In the genomic region with DNA sequence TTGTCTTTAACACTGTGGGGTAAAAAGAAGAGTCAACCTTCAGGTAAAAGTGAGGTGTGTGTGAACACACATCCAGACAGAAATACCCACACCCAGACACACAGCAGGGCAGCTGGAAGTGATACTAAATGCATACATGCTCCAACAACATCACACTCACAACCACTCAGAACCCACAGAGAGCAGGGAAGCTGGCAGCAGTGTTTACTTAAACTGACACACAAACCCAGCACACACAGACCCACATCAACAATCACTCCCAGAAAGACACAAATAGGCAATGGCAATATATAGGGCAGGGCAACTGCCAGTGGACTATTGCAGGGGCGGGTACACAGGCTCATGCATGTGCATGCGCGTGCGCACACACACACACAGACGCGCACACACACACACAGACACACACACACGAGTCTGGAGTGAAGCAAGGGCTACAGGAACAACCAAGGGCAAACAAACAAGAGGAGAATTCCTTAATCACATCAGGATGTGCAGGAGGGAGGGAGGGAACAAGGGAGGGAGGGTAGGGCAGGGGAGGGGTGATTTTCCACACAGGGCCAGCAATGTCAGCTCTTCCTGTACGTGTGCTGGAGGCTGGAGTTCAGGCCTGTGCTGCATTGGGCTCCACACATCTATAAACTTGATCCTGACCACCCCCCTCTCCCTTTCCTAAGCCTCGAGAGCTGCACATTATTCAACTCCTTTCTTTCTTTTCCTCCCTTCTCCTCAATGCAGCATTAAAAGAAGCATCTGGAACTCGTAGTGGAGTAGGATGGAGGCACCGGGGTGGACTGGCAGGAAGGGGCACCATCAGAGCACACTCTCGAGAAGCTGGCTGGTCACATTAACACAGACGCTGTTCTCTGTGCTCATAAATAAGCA, we compare ENCODE assay signal across 9 cellular contexts. TPM values are rescaled to one million over a fixed set of nuclear protein-coding genes. Genes with fewer than 3 reads are reported as not detected.
DNase-seq lines count a peak whose midpoint lies in the region; ATAC-seq lines count a peak whose summit lies in the region.
"Had no signal": no experiment of that assay in that cellular context is flagged by ENCODE, and none has a peak within 500 bp of the region (broad histone marks: within the 10 kb centered on the region; RNA-seq: fewer than 3 reads in every experiment).

No MANE protein-coding gene starts in this region.

- peaks cover 23% of the 10 kb centered on the region for H3K79me1 ChIP-seq in mesenchymal stem cell (replicated peaks; ENCODE audit: low read length, poor library complexity, severe bottlenecking)

- peak overlapping the region; percentile 87 to 88 for H3K18ac ChIP-seq in mesenchymal stem cell (ENCODE audit: low read depth in 1 of 2, low read length in 2 of 2)

- H3K27ac ChIP-seq in mesenchymal stem cell (ENCODE audit: low read length, poor library complexity, severe bottlenecking) (no peak overlapping the region), urinary bladder (ENCODE audit: low read depth) (peak overlapping the region; percentile 66)

- no peak overlapping the region for H2BK15ac ChIP-seq in mesenchymal stem cell (ENCODE audit: low read depth, poor library complexity, severe bottlenecking)

- CTCF ChIA-PET in activated CD8-positive, alpha-beta memory T cell treated with anti-CD3 and anti-CD28 coated beads, Interleukin-2, amount 10 ng/mL, durations not matched to agents 7 days and 5 days (lab: Charles Lee): interaction anchor here (0.9 to 12.2 kb wide), 5 partner anchors 17 to 160 kb away, joined by 3 to 198 read pairs (median 22); a partner anchor contains a TSS

- H3K4me1 ChIP-seq in mesenchymal stem cell (ENCODE audit: control insufficient read depth, insufficient read depth, low read depth, low read length): peaks cover 57% of the 10 kb centered on the region
- H3K4me1 ChIP-seq in urinary bladder (ENCODE audit: insufficient read depth): no peaks in the 10 kb centered on the region

- H3K36me3 Mint-ChIP-seq in activated CD8-positive, alpha-beta memory T cell treated with anti-CD3 and anti-CD28 coated beads, Interleukin-2, amount 10 ng/mL, durations not matched to agents 7 days and 5 days: peaks cover 14% of the 10 kb centered on the region

- H3K4me3 ChIP-seq in mesenchymal stem cell (ENCODE audit: insufficient read depth in 1 of 2, low read depth in 1 of 2, low read length in 2 of 2): peak overlapping the region in 1 of 2 experiments; percentile 4
- no peak overlapping the region for H3K4me3 ChIP-seq in urinary bladder (ENCODE audit: low read depth, low read length)

- peak overlapping the region; percentile 98 for H2BK12ac ChIP-seq in mesenchymal stem cell (ENCODE audit: low read length in 2 of 2)

- H2AK5ac ChIP-seq in mesenchymal stem cell (ENCODE audit: low read length, severe bottlenecking): peak overlapping the region; percentile 16

- H2BK5ac ChIP-seq in mesenchymal stem cell (ENCODE audit: low read depth, low read length, poor library complexity, severe bottlenecking): no peak overlapping the region

- H4K8ac ChIP-seq in mesenchymal stem cell (ENCODE audit: low read length): peak overlapping the region; percentile 56

- H3K4ac ChIP-seq in mesenchymal stem cell (ENCODE audit: low read depth in 1 of 2, low read length in 2 of 2): peak overlapping the region; percentile 83 to 90

- H4K91ac ChIP-seq in mesenchymal stem cell (ENCODE audit: low read length): peak overlapping the region; percentile 85

- peak overlapping the region; percentile 77 for H2BK120ac ChIP-seq in mesenchymal stem cell (ENCODE audit: low read depth, low read length)

- H3K9ac ChIP-seq in mesenchymal stem cell (ENCODE audit: low read length): peak overlapping the region; percentile 52

- no peak overlapping the region for H3K4me2 ChIP-seq in mesenchymal stem cell (ENCODE audit: low read length, poor library complexity, severe bottlenecking)

- no peak overlapping the region for H3K23ac ChIP-seq in mesenchymal stem cell (ENCODE audit: low read length in 2 of 2)

- DNase-seq in activated CD8-positive, alpha-beta memory T cell treated with anti-CD3 and anti-CD28 coated beads, Interleukin-2, amount 10 ng/mL, durations not matched to agents 7 days and 5 days: no peak
- no peak for DNase-seq in activated CD8-positive, alpha-beta memory T cell treated with anti-CD3 and anti-CD28 coated beads for 24 hours
- DNase-seq in dermis blood vessel endothelial cell (peak; percentile 88), mesenchymal stem cell (peak; percentile 89)
- DNase-seq in activated CD4-positive, alpha-beta T cell treated with anti-CD3 and anti-CD28 coated beads, Interleukin-2, amount 50 U/mL, for 48 hours: no peak

- peaks cover 89% of the 10 kb centered on the region for H3K4me1 Mint-ChIP-seq in activated CD8-positive, alpha-beta memory T cell treated with anti-CD3 and anti-CD28 coated beads, Interleukin-2, amount 10 ng/mL, durations not matched to agents 7 days and 5 days

- WGBS in mesenchymal stem cell: 37% methylated on average over 10 of the region's 13 CpGs
- 39% methylated on average over 13 of the region's 13 CpGs for WGBS in urinary bladder

- H3K9me3 Mint-ChIP-seq in activated CD8-positive, alpha-beta memory T cell treated with anti-CD3 and anti-CD28 coated beads, Interleukin-2, amount 10 ng/mL, durations not matched to agents 7 days and 5 days (ENCODE audit: low read depth): no peaks in the 10 kb centered on the region

- no peak overlapping the region for H3K14ac ChIP-seq in mesenchymal stem cell (ENCODE audit: low read length in 2 of 2)

- H3K36me3 ChIP-seq in mesenchymal stem cell (ENCODE audit: control insufficient read depth in 1 of 2, insufficient read depth in 2 of 2, low read depth in 1 of 2, low read length in 2 of 2): peaks cover 25 to 33% of the 10 kb centered on the region in 2 experiments
- H3K36me3 ChIP-seq in urinary bladder (ENCODE audit: insufficient read depth): no peaks in the 10 kb centered on the region

- H2AFZ ChIP-seq in mesenchymal stem cell (ENCODE audit: low read depth, low read length): no peak overlapping the region

- H3K9me3 ChIP-seq in mesenchymal stem cell (ENCODE audit: control insufficient read depth, low read length): no peaks in the 10 kb centered on the region

- ATAC-seq in activated CD8-positive, alpha-beta memory T cell treated with anti-CD3 and anti-CD28 coated beads, Interleukin-2, amount 10 ng/mL, durations not matched to agents 7 days and 5 days: no peak
- ATAC-seq in HG03025 (IDR thresholded peaks at IDR 0.05; ENCODE audit: low FRiP score, unreplicated experiment): no peak
- no peak for ATAC-seq in HG02852 (IDR thresholded peaks at IDR 0.05; ENCODE audit: unreplicated experiment)

- no peaks in the 10 kb centered on the region for H3K27me3 Mint-ChIP-seq in activated CD8-positive, alpha-beta memory T cell treated with anti-CD3 and anti-CD28 coated beads, Interleukin-2, amount 10 ng/mL, durations not matched to agents 7 days and 5 days

- no peak overlapping the region for H3K4me3 Mint-ChIP-seq in activated CD8-positive, alpha-beta memory T cell treated with anti-CD3 and anti-CD28 coated beads, Interleukin-2, amount 10 ng/mL, durations not matched to agents 7 days and 5 days

- no peaks in the 10 kb centered on the region for H3K27me3 ChIP-seq in mesenchymal stem cell (ENCODE audit: control insufficient read depth in 1 of 2, insufficient read depth in 1 of 2, low read length in 2 of 2)

- peak overlapping the region; percentile 9 for H3K27ac Mint-ChIP-seq in activated CD8-positive, alpha-beta memory T cell treated with anti-CD3 and anti-CD28 coated beads, Interleukin-2, amount 10 ng/mL, durations not matched to agents 7 days and 5 days

RNA-seq across cellular contexts. Expression of a gene that starts 30.1 kb away (rescaled TPM):
- 100 to 1,000 TPM in 1 of 2 experiments, 10 to 100 TPM in 1; 88.5 to 122 TPM for total RNA-seq in activated CD8-positive, alpha-beta memory T cell treated with anti-CD3 and anti-CD28 coated beads, Interleukin-2, amount 10 ng/mL, durations not matched to agents 7 days and 5 days
- total RNA-seq in dermis blood vessel endothelial cell: 117 and 120 TPM in 2 replicates
- 25.3 TPM for polyA plus RNA-seq in mesenchymal stem cell (2013, experiment 1 of 2)
- 23.9 TPM for polyA plus RNA-seq in mesenchymal stem cell (2013, experiment 2 of 2)
- total RNA-seq in urinary bladder: 31.4 TPM
- 19.2 TPM for polyA plus RNA-seq in urinary bladder

RNA-seq across cellular contexts. Expression of a gene that starts 43.2 kb away (rescaled TPM):
- 10 to 100 TPM; 31.7 to 42.2 TPM for total RNA-seq in activated CD8-positive, alpha-beta memory T cell treated with anti-CD3 and anti-CD28 coated beads, Interleukin-2, amount 10 ng/mL, durations not matched to agents 7 days and 5 days
- total RNA-seq in dermis blood vessel endothelial cell (43.5 and 77.1 TPM in 2 replicates), urinary bladder (9.5 TPM)
- 72.1 TPM for polyA plus RNA-seq in mesenchymal stem cell (2013, experiment 1 of 2)
- polyA plus RNA-seq in mesenchymal stem cell (2013, experiment 2 of 2): 72.9 TPM
- 40.1 TPM for polyA plus RNA-seq in urinary bladder

RNA-seq across cellular contexts. Expression of a gene that starts 55.1 kb away (rescaled TPM):
- 10 to 100 TPM; 29.2 to 37.5 TPM for total RNA-seq in activated CD8-positive, alpha-beta memory T cell treated with anti-CD3 and anti-CD28 coated beads, Interleukin-2, amount 10 ng/mL, durations not matched to agents 7 days and 5 days
- total RNA-seq in dermis blood vessel endothelial cell (18.4 and 25.7 TPM in 2 replicates), urinary bladder (17.4 TPM)
- polyA plus RNA-seq in mesenchymal stem cell (2013, experiment 1 of 2): 24.6 TPM
- polyA plus RNA-seq in mesenchymal stem cell (2013, experiment 2 of 2): 23.7 TPM
- polyA plus RNA-seq in urinary bladder: 36.5 TPM

RNA-seq across cellular contexts. Expression of a gene that starts 59.9 kb away (rescaled TPM):
- total RNA-seq in activated CD8-positive, alpha-beta memory T cell treated with anti-CD3 and anti-CD28 coated beads, Interleukin-2, amount 10 ng/mL, durations not matched to agents 7 days and 5 days: under 1 TPM; 0.09 to 0.45 TPM
- total RNA-seq in dermis blood vessel endothelial cell: 0.51 and 0.60 TPM in 2 replicates
- polyA plus RNA-seq in mesenchymal stem cell (2013, experiment 1 of 2): 0.10 TPM
- 0.04 TPM for polyA plus RNA-seq in mesenchymal stem cell (2013, experiment 2 of 2)
- total RNA-seq in urinary bladder: 1.3 TPM
- polyA plus RNA-seq in urinary bladder: 4.5 TPM
- total RNA-seq: kidney epithelial cell had no signal

Comparison
In these comparisons a context has a peak if more than half of its experiments do, and no peak if none do; other contexts are left out.
1. DNase-seq: peak in dermis blood vessel endothelial cell (single experiment) and mesenchymal stem cell (single experiment); none in activated CD8-positive, alpha-beta memory T cell treated with anti-CD3 and anti-CD28 coated beads, Interleukin-2, amount 10 ng/mL, durations not matched to agents 7 days and 5 days (single experiment), activated CD8-positive, alpha-beta memory T cell treated with anti-CD3 and anti-CD28 coated beads for 24 hours (single experiment) and activated CD4-positive, alpha-beta T cell treated with anti-CD3 and anti-CD28 coated beads, Interleukin-2, amount 50 U/mL, for 48 hours (0 of 2).